Comparison of ENCODE assay signal across 8 cellular contexts in genomic region chr9:125758986-125759811, GRCh38. TPM values are rescaled to one million over a fixed set of nuclear protein-coding genes. Genes with fewer than 3 reads are reported as not detected.
DNase-seq lines count a peak whose midpoint lies in the region; ATAC-seq and TF ChIP-seq lines count a peak whose summit lies in the region.

No MANE protein-coding gene starts in this region.

- no peaks in the 10 kb centered on the region for H3K36me3 Mint-ChIP-seq in activated CD4-positive, alpha-beta T cell treated with anti-CD3 and anti-CD28 coated beads for 36 hours (ENCODE audit: low read depth)

- no peak for TF ChIP-seq EP300 in esophagus muscularis mucosa (IDR thresholded peaks at IDR 0.05)

- peak overlapping the region; percentile 11 to 32 (median 30) for H3K4me3 ChIP-seq in esophagus muscularis mucosa

- no peaks in the 10 kb centered on the region for H3K9me3 Mint-ChIP-seq in activated CD4-positive, alpha-beta T cell treated with anti-CD3 and anti-CD28 coated beads for 36 hours (ENCODE audit: low read depth)

- peak overlapping the region in 1 of 4 donors; percentile 12 for H3K27ac ChIP-seq in esophagus muscularis mucosa (replicated peaks in 1 of 4)

- H3K4me1 Mint-ChIP-seq in activated CD4-positive, alpha-beta T cell treated with anti-CD3 and anti-CD28 coated beads for 36 hours, result peaks cover 19% of the 10 kb centered on the region

- DNase-seq in activated CD4-positive, alpha-beta T cell treated with anti-CD3 and anti-CD28 coated beads for 36 hours, result no peak
- DNase-seq in activated CD4-positive, alpha-beta T cell treated with anti-CD3 and anti-CD28 coated beads, Interleukin-2, amount 50 U/mL, for 4 hours, result no peak
- DNase-seq in NOMO-1 (lab: John Stamatoyannopoulos, UW; ENCODE audit: unreplicated experiment in 2 of 2), result peak; percentile 79 to 94
- no peak for DNase-seq in esophagus muscularis mucosa (ENCODE audit: extremely low spot score)
- DNase-seq in omental fat pad (ENCODE audit: low spot score), result no peak
- DNase-seq in NK-92 treated with Interleukin-12 subunit alpha and Interleukin-12 subunit beta, amount 100 ng/mL, for 24 hours (lab: John Stamatoyannopoulos, UW), result no peak
- no peak for DNase-seq in occipital lobe (lab: John Stamatoyannopoulos, UW)
- no peak for DNase-seq in cortex of kidney (lab: John Stamatoyannopoulos, UW)

- ATAC-seq in activated CD4-positive, alpha-beta T cell treated with anti-CD3 and anti-CD28 coated beads for 36 hours, result no peak
- ATAC-seq in omental fat pad (ENCODE audit: low FRiP score), result peak; percentile 32

- no peaks in the 10 kb centered on the region for H3K27me3 Mint-ChIP-seq in activated CD4-positive, alpha-beta T cell treated with anti-CD3 and anti-CD28 coated beads for 36 hours

- peaks cover 31 to 85% (median 78%) of the 10 kb centered on the region in 4 donors for H3K4me1 ChIP-seq in esophagus muscularis mucosa

- no peak for TF ChIP-seq POLR2A in esophagus muscularis mucosa (IDR thresholded peaks at IDR 0.05; ENCODE audit: low read depth)

- 70% methylated on average over 6 of the region's 6 CpGs for WGBS in esophagus muscularis mucosa

- intact Hi-C loops in activated CD4-positive, alpha-beta T cell treated with anti-CD3 and anti-CD28 coated beads for 36 hours (cut with DNase I, micrococcal nuclease), result no loop called here
- intact Hi-C loops in esophagus muscularis mucosa (cut with DNase I), result no loop called here

- peak overlapping the region; percentile 50 for H3K4me3 Mint-ChIP-seq in activated CD4-positive, alpha-beta T cell treated with anti-CD3 and anti-CD28 coated beads for 36 hours

- no peaks in the 10 kb centered on the region for H3K9me3 ChIP-seq in esophagus muscularis mucosa

- no peak overlapping the region for H3K27ac Mint-ChIP-seq in activated CD4-positive, alpha-beta T cell treated with anti-CD3 and anti-CD28 coated beads for 36 hours

- TF ChIP-seq CTCF in esophagus muscularis mucosa (IDR thresholded peaks at IDR 0.05) (no peak), omental fat pad (IDR thresholded peaks at IDR 0.05) (no peak)

- H3K36me3 ChIP-seq in esophagus muscularis mucosa, result no peaks in the 10 kb centered on the region

- CTCF ChIA-PET in activated CD4-positive, alpha-beta T cell treated with anti-CD3 and anti-CD28 coated beads for 36 hours (lab: Charles Lee), result interaction anchor here (0.6 to 1.2 kb wide), 5 partner anchors 9 to 983 kb away, joined by 3 to 4 read pairs (median 3); no protein-coding TSS in a partner anchor

- POLR2A ChIA-PET in activated CD4-positive, alpha-beta T cell treated with anti-CD3 and anti-CD28 coated beads for 36 hours (lab: Charles Lee), result interaction anchor here (0.6 kb wide), 1 partner anchor 652 kb away, joined by 4 read pairs; no protein-coding TSS in a partner anchor

- H3K27me3 ChIP-seq in esophagus muscularis mucosa, result no peaks in the 10 kb centered on the region

RNA-seq across cellular contexts. Expression of gene PBX3, which starts 12.0 kb away (rescaled TPM):
- total RNA-seq in activated CD4-positive, alpha-beta T cell treated with anti-CD3 and anti-CD28 coated beads for 36 hours, result 10 to 100 TPM; 11.3 to 11.4 TPM
- total RNA-seq in esophagus muscularis mucosa, result 10 to 100 TPM; 50.1 to 82.4 (median 54.3) TPM
- 10 to 100 TPM; 19.3 to 41.3 (median 25.1) TPM for total RNA-seq in omental fat pad
- 14.3 TPM for total RNA-seq in occipital lobe

RNA-seq across cellular contexts. Expression of gene MAPKAP1, which starts 52.2 kb away (rescaled TPM):
- 10 to 100 TPM; 51.6 to 61.9 TPM for total RNA-seq in activated CD4-positive, alpha-beta T cell treated with anti-CD3 and anti-CD28 coated beads for 36 hours
- total RNA-seq in esophagus muscularis mucosa (100 to 1,000 TPM in 1 of 4 donors, 10 to 100 TPM in 3; 84.3 to 103 (median 93.4) TPM), omental fat pad (10 to 100 TPM; 60.0 to 78.0 (median 72.9) TPM), occipital lobe (37.6 TPM)

Comparison
In these comparisons a context has a peak if more than half of its experiments do, and no peak if none do; other contexts are left out.
1. DNase-seq: peak in NOMO-1 (2 of 2); none in activated CD4-positive, alpha-beta T cell treated with anti-CD3 and anti-CD28 coated beads for 36 hours (single experiment), activated CD4-positive, alpha-beta T cell treated with anti-CD3 and anti-CD28 coated beads, Interleukin-2, amount 50 U/mL, for 4 hours (0 of 2), esophagus muscularis mucosa (single experiment), omental fat pad (single experiment), NK-92 treated with Interleukin-12 subunit alpha and Interleukin-12 subunit beta, amount 100 ng/mL, for 24 hours (single experiment), occipital lobe (single experiment) and cortex of kidney (single experiment).